ENCODE assay signal across 8 cellular contexts in the genomic region with DNA sequence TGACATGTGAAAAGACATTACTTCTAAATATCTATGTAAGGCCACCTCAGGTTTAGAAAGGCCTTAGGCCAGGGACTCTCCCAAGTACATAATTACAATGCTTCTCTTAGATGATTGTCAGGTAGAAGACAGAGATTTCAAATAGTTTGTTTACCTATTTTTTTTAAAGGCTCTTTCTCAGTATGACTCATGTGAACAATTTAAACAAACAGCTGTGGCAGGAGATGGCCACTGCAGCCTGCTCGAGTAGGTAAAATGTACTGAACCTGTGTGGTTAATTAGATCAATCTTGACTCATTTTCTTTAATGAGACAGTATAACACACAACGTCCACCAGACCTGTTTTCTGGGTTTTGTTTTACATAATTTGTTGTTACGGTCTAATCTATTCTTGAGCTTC. TPM values are rescaled to one million over a fixed set of nuclear protein-coding genes. Genes with fewer than 3 reads are reported as not detected.
DNase-seq lines count a peak whose midpoint lies in the region; ATAC-seq and TF ChIP-seq lines count a peak whose summit lies in the region.

No MANE protein-coding gene starts in this region.

- peak overlapping the region; percentile 36 for H3K4me3 Mint-ChIP-seq in activated naive CD4-positive, alpha-beta T cell treated with anti-CD3 and anti-CD28 coated beads, Interleukin-2, amount 10 ng/mL, durations not matched to agents 7 days and 5 days
- H3K4me3 Mint-ChIP-seq in HFFc6, result no peak overlapping the region

- no peaks in the 10 kb centered on the region for H3K9me3 Mint-ChIP-seq in activated naive CD4-positive, alpha-beta T cell treated with anti-CD3 and anti-CD28 coated beads, Interleukin-2, amount 10 ng/mL, durations not matched to agents 7 days and 5 days
- H3K9me3 Mint-ChIP-seq in HFFc6, result no peaks in the 10 kb centered on the region

- no peaks in the 10 kb centered on the region; the same call in 1 of the 2 replicates for H3K4me1 ChIP-seq in BE2C
- H3K4me1 ChIP-seq in Peyer's patch, result no peaks in the 10 kb centered on the region

- H3K27me3 Mint-ChIP-seq in activated naive CD4-positive, alpha-beta T cell treated with anti-CD3 and anti-CD28 coated beads, Interleukin-2, amount 10 ng/mL, durations not matched to agents 7 days and 5 days, result no peaks in the 10 kb centered on the region
- no peaks in the 10 kb centered on the region; the same call in 1 of the 2 replicates for H3K27me3 Mint-ChIP-seq in HFFc6 (ENCODE audit: insufficient read depth)

- peak overlapping the region; percentile 95 for H3K27ac Mint-ChIP-seq in activated naive CD4-positive, alpha-beta T cell treated with anti-CD3 and anti-CD28 coated beads, Interleukin-2, amount 10 ng/mL, durations not matched to agents 7 days and 5 days
- H3K27ac Mint-ChIP-seq in HFFc6, result no peak overlapping the region

- H3K36me3 ChIP-seq in BE2C, result no peaks in the 10 kb centered on the region
- H3K36me3 ChIP-seq in Peyer's patch, result no peaks in the 10 kb centered on the region

- peaks cover under 1% of the 10 kb centered on the region; the same call in 1 of the 2 replicates for H3K27me3 ChIP-seq in BE2C
- H3K27me3 ChIP-seq in Peyer's patch, result no peaks in the 10 kb centered on the region

- TF ChIP-seq CTCF in LNCaP clone FGC (IDR thresholded peaks at IDR 0.05; ENCODE audit: control insufficient read depth, extremely low read depth, insufficient read depth) (0 out of 2 replicates have a peak, but pooled peaks have one; percentile 6), BE2C (IDR thresholded peaks at IDR 0.05; ENCODE audit: low read depth, low read length) (no peak), HFFc6 (IDR thresholded peaks at IDR 0.05) (no peak), Peyer's patch (IDR thresholded peaks at IDR 0.05) (peak in 1 of 6 experiments; percentile 12)

- no peak for TF ChIP-seq POLR2A in Peyer's patch (IDR thresholded peaks at IDR 0.05)

- CTCF ChIA-PET in activated naive CD4-positive, alpha-beta T cell treated with anti-CD3 and anti-CD28 coated beads, Interleukin-2, amount 10 ng/mL, durations not matched to agents 7 days and 5 days (lab: Charles Lee), result interaction anchor here (0.9 to 1.7 kb wide), 5 partner anchors 10 to 87 kb away, joined by 3 to 5 read pairs (median 4); a partner anchor contains a TSS

- H3K4me1 Mint-ChIP-seq in activated naive CD4-positive, alpha-beta T cell treated with anti-CD3 and anti-CD28 coated beads, Interleukin-2, amount 10 ng/mL, durations not matched to agents 7 days and 5 days, result peaks cover 89% of the 10 kb centered on the region
- H3K4me1 Mint-ChIP-seq in HFFc6 (ENCODE audit: low read depth), result no peaks in the 10 kb centered on the region

- H3K36me3 Mint-ChIP-seq in activated naive CD4-positive, alpha-beta T cell treated with anti-CD3 and anti-CD28 coated beads, Interleukin-2, amount 10 ng/mL, durations not matched to agents 7 days and 5 days, result peaks cover 62% of the 10 kb centered on the region
- H3K36me3 Mint-ChIP-seq in HFFc6 (ENCODE audit: low read depth), result no peaks in the 10 kb centered on the region

- DNase-seq in H4 (ENCODE audit: low spot score) (peak; percentile 47), LNCaP clone FGC (ENCODE audit: low read depth) (peak; percentile 76), BE2C (no peak), HFFc6 (no peak), Peyer's patch (no peak), midbrain (lab: John Stamatoyannopoulos, UW) (no peak)
- peak; percentile 64 for DNase-seq in activated naive CD4-positive, alpha-beta T cell treated with anti-CD3 and anti-CD28 coated beads, Interleukin-2, amount 10 ng/mL, durations not matched to agents 7 days and 5 days

- no peak overlapping the region for H3K4me3 ChIP-seq in LNCaP clone FGC (ENCODE audit: low read depth, low read length)
- no peak overlapping the region for H3K4me3 ChIP-seq in BE2C (ENCODE audit: low read depth, low read length)
- H3K4me3 ChIP-seq in Peyer's patch, result no peak overlapping the region

- no peak overlapping the region for H3K27ac ChIP-seq in Peyer's patch

- ATAC-seq in GM18868 (IDR thresholded peaks at IDR 0.05; ENCODE audit: unreplicated experiment), result peak; percentile 85

- H3K9me3 ChIP-seq in BE2C (no peaks in the 10 kb centered on the region), Peyer's patch (no peaks in the 10 kb centered on the region)

RNA-seq across cellular contexts. Expression of a gene that starts 50.2 kb away (rescaled TPM):
- 33.0 and 37.2 TPM in 2 replicates for total RNA-seq in H4 (2014; rRNA removed; shearing (Covaris generic))
- polyA plus RNA-seq in BE2C (2012; ENCODE audit: insufficient read depth, insufficient read length, low read depth), result not detected
- under 1 TPM in 3 of 6 experiments, not detected in 3; 0.22 to 0.37 (median 0.31) TPM for total RNA-seq in HFFc6 (2021; fragmentation: NEBNext Ultra II Directional; extraction: Animal tissue kit (Norgen Biotek cat#: 25700))
- total RNA-seq in Peyer's patch, result 10 to 100 TPM in 1 of 4 donors, 1 to 10 TPM in 2, under 1 TPM in 1; 0.53 to 34.7 (median 4.4) TPM

Comparison
In these comparisons a context has a peak if more than half of its experiments do, and no peak if none do; other contexts are left out.
1. DNase-seq: peak in H4 (single experiment), LNCaP clone FGC (single experiment) and activated naive CD4-positive, alpha-beta T cell treated with anti-CD3 and anti-CD28 coated beads, Interleukin-2, amount 10 ng/mL, durations not matched to agents 7 days and 5 days (single experiment); none in BE2C (single experiment), HFFc6 (single experiment), Peyer's patch (0 of 3) and midbrain (single experiment).